Comparison of ENCODE assay signal across 10 cellular contexts in genomic region chr7:22351329-22351692, GRCh38. TPM values are rescaled to one million over a fixed set of nuclear protein-coding genes. Genes with fewer than 3 reads are reported as not detected.
DNase-seq lines count a peak whose midpoint lies in the region; ATAC-seq and TF ChIP-seq lines count a peak whose summit lies in the region.
"Had no signal": no experiment of that assay in that cellular context is flagged by ENCODE, and none has a peak within 500 bp of the region (broad histone marks: within the 10 kb centered on the region; RNA-seq: fewer than 3 reads in every experiment).

No MANE protein-coding gene starts in this region.

- TF ChIP-seq CTCF in Calu3 (IDR thresholded peaks at IDR 0.05; ENCODE audit: unreplicated experiment) (no peak), PC-3 (conservative IDR thresholded peaks at IDR 0.05; ENCODE audit: low read depth, low read length) (no peak)

- peak overlapping the region; percentile 84 for H3K27ac Mint-ChIP-seq in Calu3 (ENCODE audit: unreplicated experiment)
- H3K27ac Mint-ChIP-seq in activated T-helper 17 cell treated with anti-CD3 and anti-CD28 coated beads, Interleukin-2, amount 50 U/mL, for 72 hours, result no peak overlapping the region
- H3K27ac Mint-ChIP-seq: immature natural killer cell had no signal

- no peak overlapping the region for H2AFZ ChIP-seq in PC-3 (ENCODE audit: low read length)

- no peaks in the 10 kb centered on the region for H3K27me3 Mint-ChIP-seq in Calu3 (ENCODE audit: unreplicated experiment)
- H3K27me3 Mint-ChIP-seq in activated T-helper 17 cell treated with anti-CD3 and anti-CD28 coated beads, Interleukin-2, amount 50 U/mL, for 72 hours, result peaks cover 33% of the 10 kb centered on the region

- H3K9ac ChIP-seq in PC-3 (ENCODE audit: low read length), result no peak overlapping the region

- CTCF ChIA-PET in Calu3 (lab: Charles Lee) (interaction anchor here (0.6 to 4.2 kb wide), 10 partner anchors 11 to 1055 kb away, joined by 3 to 24 read pairs (median 3); no protein-coding TSS in a partner anchor), PC-3 (lab: Charles Lee) (no interaction called here)

- peaks cover 7% of the 10 kb centered on the region; the same call in 1 of the 2 replicates for H4K20me1 ChIP-seq in PC-3 (ENCODE audit: low read length)

- H3K36me3 ChIP-seq in PC-3 (ENCODE audit: low read depth, low read length) (no peaks in the 10 kb centered on the region), SJCRH30 (no peaks in the 10 kb centered on the region)

- peak overlapping the region; percentile 64 for H3K4me3 Mint-ChIP-seq in Calu3 (ENCODE audit: low read depth, unreplicated experiment)
- no peak overlapping the region for H3K4me3 Mint-ChIP-seq in activated T-helper 17 cell treated with anti-CD3 and anti-CD28 coated beads, Interleukin-2, amount 50 U/mL, for 72 hours
- H3K4me3 Mint-ChIP-seq: immature natural killer cell had no signal

- H3K9me3 ChIP-seq in PC-3 (ENCODE audit: low read length) (no peaks in the 10 kb centered on the region), SJCRH30 (replicated peaks) (no peaks in the 10 kb centered on the region; the same call in 1 of the 2 replicates)

- H3K79me2 ChIP-seq in PC-3 (ENCODE audit: low read length), result peaks cover 69% of the 10 kb centered on the region

- H3K4me2 ChIP-seq in PC-3 (ENCODE audit: low read length), result peak overlapping the region; percentile 32

- peaks cover 2% of the 10 kb centered on the region for H3K9me3 Mint-ChIP-seq in Calu3 (ENCODE audit: low read depth, unreplicated experiment)
- peaks cover 3% of the 10 kb centered on the region for H3K9me3 Mint-ChIP-seq in activated T-helper 17 cell treated with anti-CD3 and anti-CD28 coated beads, Interleukin-2, amount 50 U/mL, for 72 hours

- H3K4me1 ChIP-seq in PC-3 (ENCODE audit: insufficient read depth, low read length) (peaks cover 48% of the 10 kb centered on the region), SJCRH30 (no peaks in the 10 kb centered on the region)

- POLR2A ChIA-PET in PC-3 (lab: Charles Lee; ENCODE audit: unreplicated experiment), result interaction anchor here (0.6 kb wide), 2 partner anchors 138 to 445 kb away, joined by 4 read pairs; no protein-coding TSS in a partner anchor

- peaks cover 70% of the 10 kb centered on the region for H3K4me1 Mint-ChIP-seq in Calu3 (ENCODE audit: low read depth, unreplicated experiment)
- no peaks in the 10 kb centered on the region for H3K4me1 Mint-ChIP-seq in activated T-helper 17 cell treated with anti-CD3 and anti-CD28 coated beads, Interleukin-2, amount 50 U/mL, for 72 hours

- H3K36me3 Mint-ChIP-seq in Calu3 (ENCODE audit: insufficient read depth, unreplicated experiment), result peaks cover 41% of the 10 kb centered on the region
- no peaks in the 10 kb centered on the region for H3K36me3 Mint-ChIP-seq in activated T-helper 17 cell treated with anti-CD3 and anti-CD28 coated beads, Interleukin-2, amount 50 U/mL, for 72 hours (ENCODE audit: low read depth)

- BruUV-seq in Calu3 (replicated peaks; lab: Mats Ljungman, UMichigan), result no TSS peak
- BruUV-seq in PC-3 (replicated peaks; lab: Mats Ljungman, UMichigan), result no TSS peak

- DNase-seq in Calu3, result no peak
- peak; percentile 63 for DNase-seq in PC-3
- no peak for DNase-seq in MV-4-11 (lab: John Stamatoyannopoulos, UW)
- DNase-seq in SJCRH30, result no peak
- no peak for DNase-seq in NOMO-1 treated with DMSO at 0.1 percent for 48 hours (lab: John Stamatoyannopoulos, UW; ENCODE audit: unreplicated experiment)
- DNase-seq: cortex of kidney, immature natural killer cell had no signal

- H3F3A ChIP-seq in PC-3 (ENCODE audit: low read length, unreplicated experiment), result peaks cover 4% of the 10 kb centered on the region

- H3K27ac ChIP-seq in PC-3 (ENCODE audit: low read length) (peak overlapping the region; percentile 50), SJCRH30 (no peak overlapping the region)

- no peaks in the 10 kb centered on the region for H3K9me2 ChIP-seq in PC-3 (replicated peaks; ENCODE audit: low read length)

- ATAC-seq in GM19438 (IDR thresholded peaks at IDR 0.05; ENCODE audit: low read depth, unreplicated experiment) (peak; percentile 72), HG03045 (IDR thresholded peaks at IDR 0.05; ENCODE audit: unreplicated experiment) (peak; percentile 78), PC-3 (peak; percentile 43)
- ATAC-seq in activated T-helper 17 cell treated with anti-CD3 and anti-CD28 coated beads, Interleukin-2, amount 50 U/mL, for 72 hours (replicated peaks), result no peak

- no peaks in the 10 kb centered on the region for H3K27me3 ChIP-seq in PC-3 (ENCODE audit: low read length)
- no peaks in the 10 kb centered on the region for H3K27me3 ChIP-seq in SJCRH30

- H3K4me3 ChIP-seq in PC-3 (ENCODE audit: low read length), result peak overlapping the region; percentile 17; the same call in 1 of the 2 replicates
- H3K4me3 ChIP-seq in SJCRH30, result no peak overlapping the region

- intact Hi-C loops in Calu3 (cut with micrococcal nuclease; ENCODE audit: unreplicated experiment) (loop anchor here (1.0 to 2.0 kb wide), 2 partner anchors 94 to 137 kb away; no protein-coding TSS in a partner anchor), PC-3 (cut with micrococcal nuclease) (loop anchor here (2.0 to 5.0 kb wide), 2 partner anchors 133 to 239 kb away; no protein-coding TSS in a partner anchor)

RNA-seq across cellular contexts. Expression of gene RAPGEF5, which starts 5.6 kb away (rescaled TPM):
- total RNA-seq in Calu3 (2022) (108 and 128 TPM in 2 replicates), PC-3 (2014; rRNA removed) (5.6 and 10.8 TPM in 2 replicates)
- 0.03 and 0.14 TPM in 2 replicates for total RNA-seq in SJCRH30 (2014; rRNA removed; shearing (Covaris generic))
- total RNA-seq in activated T-helper 17 cell treated with anti-CD3 and anti-CD28 coated beads, Interleukin-2, amount 50 U/mL, for 72 hours, result under 1 TPM; 0.26 to 0.56 TPM
